In the genomic region with DNA sequence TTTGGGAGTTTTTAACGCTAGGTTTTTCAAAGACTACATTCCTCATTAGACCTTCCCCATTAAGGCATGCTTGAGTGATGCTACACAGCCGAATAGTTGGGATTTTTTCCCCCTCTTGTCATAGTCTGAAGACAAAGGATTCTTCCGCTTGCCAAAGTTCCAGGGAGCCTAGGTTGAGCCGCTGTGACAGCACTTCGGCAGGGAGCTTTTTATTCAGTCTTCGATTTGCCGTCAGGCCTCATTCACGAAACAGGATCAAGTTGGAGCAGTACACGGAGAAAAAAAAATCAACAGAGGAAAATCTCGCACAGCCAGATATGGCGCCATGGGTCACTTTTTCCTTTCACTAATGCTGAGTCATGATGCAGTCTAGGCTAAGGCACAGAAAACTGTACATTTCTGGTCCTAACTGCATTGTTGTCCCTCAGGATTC, we compare ENCODE assay signal across 11 cellular contexts. TPM values are rescaled to one million over a fixed set of nuclear protein-coding genes. Genes with fewer than 3 reads are reported as not detected.
DNase-seq lines count a peak whose midpoint lies in the region; ATAC-seq, FAIRE-seq and TF ChIP-seq lines count a peak whose summit lies in the region.
"Had no signal": no experiment of that assay in that cellular context is flagged by ENCODE, and none has a peak within 500 bp of the region (broad histone marks: within the 10 kb centered on the region; RNA-seq: fewer than 3 reads in every experiment).

No MANE protein-coding gene starts in this region.

- H3K4me3 Mint-ChIP-seq in effector memory CD8-positive, alpha-beta T cell, result no peak overlapping the region

- H3K9me1 ChIP-seq in keratinocyte (ENCODE audit: control insufficient read depth, extremely low read depth, insufficient read depth, low read length), result no peaks in the 10 kb centered on the region

- peaks cover 19% of the 10 kb centered on the region for H3K9me3 ChIP-seq in HUES64 (ENCODE audit: insufficient read depth, low read depth, low read length)
- H3K9me3 ChIP-seq in keratinocyte (ENCODE audit: control insufficient read depth, low read depth, low read length), result no peaks in the 10 kb centered on the region
- no peaks in the 10 kb centered on the region for H3K9me3 ChIP-seq in thyroid gland

- peaks cover 7 to 10% of the 10 kb centered on the region in 2 donors for H3K9me3 Mint-ChIP-seq in effector memory CD8-positive, alpha-beta T cell

- H3K27ac ChIP-seq in HUES64 (ENCODE audit: low read depth, low read length), result peak overlapping the region; percentile 78
- H3K27ac ChIP-seq in cingulate gyrus (ENCODE audit: low read depth, low read length), result peak overlapping the region; percentile 63
- H3K27ac ChIP-seq in keratinocyte (ENCODE audit: control insufficient read depth, insufficient read depth, low read length), result peak overlapping the region; percentile 19
- H3K27ac ChIP-seq in thyroid gland, result peak overlapping the region; percentile 85 to 93 (median 90)

- peaks cover 4% of the 10 kb centered on the region; the same call in 1 of the 2 replicates for H3K36me3 ChIP-seq in HUES64 (ENCODE audit: insufficient read depth, low read length)
- no peaks in the 10 kb centered on the region for H3K36me3 ChIP-seq in keratinocyte (ENCODE audit: control insufficient read depth in 2 of 2, extremely low read depth in 1 of 2, insufficient read depth in 2 of 2, low read length in 2 of 2)
- no peaks in the 10 kb centered on the region for H3K36me3 ChIP-seq in thyroid gland

- TF ChIP-seq CTCF in keratinocyte (optimal IDR thresholded peaks at IDR 0.05 in 1 of 3, IDR thresholded peaks at IDR 0.05 in 1 of 3, conservative IDR thresholded peaks at IDR 0.05 in 1 of 3; ENCODE audit: extremely low read depth in 1 of 3, insufficient read depth in 2 of 3, low read length in 3 of 3) (no peak), thyroid gland (IDR thresholded peaks at IDR 0.05) (no peak)

- H3K27ac Mint-ChIP-seq in effector memory CD8-positive, alpha-beta T cell, result no peak overlapping the region

- H3K36me3 Mint-ChIP-seq in effector memory CD8-positive, alpha-beta T cell (ENCODE audit: insufficient read depth), result no peaks in the 10 kb centered on the region

- FAIRE-seq in keratinocyte (lab: Jason Lieb, UNC), result no peak

- no peak for DNase-seq in keratinocyte (ENCODE audit: low read depth, low spot score)
- peak; percentile 44 to 65 for DNase-seq in thyroid gland
- DNase-seq in stimulated activated naive CD4-positive, alpha-beta T cell treated with Interleukin-2 at 50 U/mL for 16 hours (lab: John Stamatoyannopoulos, UW), result no peak
- no peak for DNase-seq in effector memory CD8-positive, alpha-beta T cell
- DNase-seq: activated CD8-positive, alpha-beta memory T cell treated with anti-CD3 and anti-CD28 coated beads, Interleukin-2, amount 50 U/mL, for 48 hours; SIG-M5; stimulated activated CD4-positive, alpha-beta T cell treated with anti-CD3 and anti-CD28 coated beads, Interleukin-12 subunit alpha, Interleukin-12 subunit beta, amount 100 ng/mL, for 4 hours had no signal

- H3K4me1 ChIP-seq in HUES64 (ENCODE audit: insufficient read depth, low read length) (peaks cover 28% of the 10 kb centered on the region), keratinocyte (ENCODE audit: control insufficient read depth, extremely low read depth, insufficient read depth, low read length) (peaks cover 10% of the 10 kb centered on the region), thyroid gland (peaks cover 19 to 22% of the 10 kb centered on the region in 2 donors)

- H3K9ac ChIP-seq in HUES64 (ENCODE audit: low read depth, low read length) (peak overlapping the region; percentile 69), keratinocyte (ENCODE audit: control insufficient read depth, extremely low read depth, insufficient read depth, low read length) (no peak overlapping the region)

- no peaks in the 10 kb centered on the region for H4K20me1 ChIP-seq in keratinocyte (ENCODE audit: control insufficient read depth, extremely low read depth, insufficient read depth, low read length)

- H2AFZ ChIP-seq in keratinocyte (ENCODE audit: control insufficient read depth, low read length), result no peak overlapping the region

- intact Hi-C loops in thyroid gland (cut with DNase I), result no loop called here

- H3K4me3 ChIP-seq in HUES64 (ENCODE audit: low read length), result peak overlapping the region; percentile 33; the same call in 1 of the 2 replicates
- H3K4me3 ChIP-seq in keratinocyte (ENCODE audit: control insufficient read depth in 2 of 3, extremely low read depth in 1 of 3, insufficient read depth in 2 of 3, low read depth in 1 of 3, low read length in 3 of 3), result no peak overlapping the region
- H3K4me3 ChIP-seq in thyroid gland (replicated peaks in 1 of 3), result no peak overlapping the region

- no peaks in the 10 kb centered on the region for H3K79me2 ChIP-seq in keratinocyte (ENCODE audit: control insufficient read depth, insufficient read depth, low read length)

- H3K4me2 ChIP-seq in keratinocyte (ENCODE audit: control insufficient read depth, extremely low read depth, insufficient read depth, low read depth, low read length), result peak overlapping the region; percentile 45

- ATAC-seq in HG03571 (IDR thresholded peaks at IDR 0.05; ENCODE audit: unreplicated experiment), result no peak
- no peak for ATAC-seq in effector memory CD8-positive, alpha-beta T cell (replicated peaks)
- no peak for ATAC-seq in GM19328 (IDR thresholded peaks at IDR 0.05; ENCODE audit: unreplicated experiment)

- H3K4me1 Mint-ChIP-seq in effector memory CD8-positive, alpha-beta T cell (ENCODE audit: low read depth in 2 of 2), result no peaks in the 10 kb centered on the region

- TF ChIP-seq POLR2A in thyroid gland (IDR thresholded peaks at IDR 0.05), result peak in 1 of 2 donors; percentile 48

- H3K27me3 ChIP-seq in HUES64 (ENCODE audit: insufficient read depth, low read length) (no peaks in the 10 kb centered on the region), keratinocyte (ENCODE audit: control insufficient read depth, extremely low read depth, insufficient read depth, low read length) (no peaks in the 10 kb centered on the region), thyroid gland (no peaks in the 10 kb centered on the region)

- 10% methylated on average over 11 of the region's 11 CpGs for whole genome bisulfite sequencing in HUES64
- 27 to 30% methylated on average over 11 of the region's 11 CpGs for WGBS in thyroid gland, 2 donors

- H3K27me3 Mint-ChIP-seq in effector memory CD8-positive, alpha-beta T cell, result peaks cover 16 to 51% of the 10 kb centered on the region in 2 donors

- dilution Hi-C loops in keratinocyte (cut with MboI; ENCODE audit: extremely low pct_ligation_motif_present, low sequenced_read_pairs), result no loop called here

RNA-seq across cellular contexts. Expression of a gene that starts 24.3 kb away (rescaled TPM):
- 20.0 TPM for polyA plus RNA-seq in HUES64 (2013, experiment 1 of 2)
- polyA plus RNA-seq in HUES64 (2013, experiment 2 of 2), result 24.4 TPM
- polyA plus RNA-seq in keratinocyte, result 4.9 to 7.3 TPM (median 4.9 TPM) in 3 replicates
- 5.0 TPM for polyA plus RNA-seq in keratinocyte (2011; ENCODE audit: low read depth)
- 4.3 and 4.6 TPM in 2 replicates for polyA plus RNA-seq in keratinocyte (2011; cell fraction: cytosol; rRNA removed)
- 10.0 and 10.3 TPM in 2 replicates for polyA plus RNA-seq in keratinocyte (2011; cell fraction: nucleus; rRNA removed)
- 5.0 and 7.3 TPM in 2 replicates for polyA plus RNA-seq in keratinocyte (2012; ENCODE audit: low replicate concordance)
- polyA minus RNA-seq in keratinocyte, result 15.7 to 57.3 TPM (median 21.0 TPM) in 3 replicates
- 15.2 TPM for polyA minus RNA-seq in keratinocyte (2011; cell fraction: cytosol; rRNA and poly(A)+ RNA removed)
- polyA minus RNA-seq in keratinocyte (2011; cell fraction: nucleus; rRNA and poly(A)+ RNA removed), result 26.1 and 27.8 TPM in 2 replicates
- total RNA-seq in thyroid gland, result 10 to 100 TPM; 41.7 to 77.8 (median 62.0) TPM

RNA-seq across cellular contexts. Expression of a gene that starts 38.4 kb away (rescaled TPM):
- polyA plus RNA-seq in HUES64 (2013, experiment 1 of 2), result not detected
- not detected for polyA plus RNA-seq in HUES64 (2013, experiment 2 of 2)
- polyA plus RNA-seq in keratinocyte, result 0.01 TPM in 1 of 3 replicates, not detected in the others
- polyA plus RNA-seq in keratinocyte (2011; ENCODE audit: low read depth), result not detected
- polyA plus RNA-seq in keratinocyte (2011; cell fraction: cytosol; rRNA removed), result 0.02 TPM in 1 of 2 replicates, not detected in the other
- 0.03 TPM in 1 of 2 replicates, not detected in the other for polyA plus RNA-seq in keratinocyte (2011; cell fraction: nucleus; rRNA removed)
- not detected in 2 replicates for polyA plus RNA-seq in keratinocyte (2012; ENCODE audit: low replicate concordance)
- not detected in 3 replicates for polyA minus RNA-seq in keratinocyte
- polyA minus RNA-seq in keratinocyte (2011; cell fraction: cytosol; rRNA and poly(A)+ RNA removed), result not detected
- polyA minus RNA-seq in keratinocyte (2011; cell fraction: nucleus; rRNA and poly(A)+ RNA removed), result not detected in 2 replicates
- 1 to 10 TPM; 2.0 to 5.8 (median 3.5) TPM for total RNA-seq in thyroid gland

Comparison
In these comparisons a context has a peak if more than half of its experiments do, and no peak if none do; other contexts are left out.
1. H3K27ac ChIP-seq: peak in every context shown above with its lines; median percentile 90 in thyroid gland; 78 in HUES64; 63 in cingulate gyrus; 19 in keratinocyte.
2. DNase-seq: peak in thyroid gland (2 of 2); none in keratinocyte (single experiment), stimulated activated naive CD4-positive, alpha-beta T cell treated with Interleukin-2 at 50 U/mL for 16 hours (single experiment) and effector memory CD8-positive, alpha-beta T cell (0 of 3).